ENCODE assay signal across 12 cellular contexts in the genomic region with DNA sequence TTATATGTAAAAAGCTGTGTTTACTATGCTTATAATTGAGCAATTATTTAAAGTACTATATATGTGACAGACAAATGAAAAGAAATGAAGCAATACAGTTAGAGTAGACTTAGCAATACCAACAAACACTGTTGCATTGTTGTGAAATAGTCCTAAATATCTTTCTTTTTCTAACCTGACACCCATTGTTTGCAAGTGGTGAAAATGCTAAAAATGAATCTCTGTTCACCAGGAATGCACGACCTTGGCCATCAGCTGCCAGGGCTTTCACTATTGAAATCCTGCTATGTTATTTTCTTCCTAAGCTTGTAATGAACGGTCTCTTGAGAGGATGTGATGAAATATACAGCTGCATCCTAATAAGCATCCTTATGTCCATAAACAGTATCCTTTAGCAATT.
A peak's percentile ranks its signal among the peaks of the same experiment; 100 is the strongest.
DNase-seq lines count a peak whose midpoint lies in the region; ATAC-seq, FAIRE-seq and TF ChIP-seq lines count a peak whose summit lies in the region.
"Had no signal": no experiment of that assay in that cellular context is flagged by ENCODE, and none has a peak within 500 bp of the region (broad histone marks: within the 10 kb centered on the region; RNA-seq: fewer than 3 reads in every experiment).

No MANE protein-coding gene starts in this region.

- no TSS peak for BruUV-seq in HepG2 (replicated peaks; lab: Mats Ljungman, UMichigan)

- peaks cover 0 to 7% (median 0%) of the 10 kb centered on the region in 5 donors for H3K27me3 Mint-ChIP-seq in naive thymus-derived CD8-positive, alpha-beta T cell
- H3K27me3 Mint-ChIP-seq: B cell had no signal

- FAIRE-seq in HepG2 (lab: Jason Lieb, UNC), result no peak

- H3K79me2 ChIP-seq in HepG2 (ENCODE audit: insufficient read depth, low read length), result peaks cover 20% of the 10 kb centered on the region

- WGBS in HepG2 (ENCODE audit: low lambda C conversion rate), result 4% methylated on average over 2 of the region's 2 CpGs
- WGBS in right lobe of liver (ENCODE audit: insufficient coverage, low coverage, low lambda C conversion rate, missing lambda C conversion rate), result 20% methylated on average over 2 of the region's 2 CpGs

- no peak overlapping the region for H3K4me2 ChIP-seq in HepG2 (ENCODE audit: low read depth, low read length)

- TF ChIP-seq EP300 in HepG2 (IDR thresholded peaks at IDR 0.05; ENCODE audit: low read depth in 2 of 2, low read length in 2 of 2) (0 out of 4 replicates have a peak, but pooled peaks of 1 of the 2 experiments have one; percentile 14), HepG2 (CRISPR knock-in tag; IDR thresholded peaks at IDR 0.05; ENCODE audit: borderline replicate concordance) (no peak)

- CTCF ChIA-PET in HepG2 (lab: Yijun Ruan, JAX; ENCODE audit: low intra/inter-chr PET ratio, low total read pairs), result interaction anchor here (0.8 to 3.9 kb wide), 8 partner anchors 89 to 333 kb away, joined by 4 to 60 read pairs (median 8); no protein-coding TSS in a partner anchor

- H3K27me3 ChIP-seq in HepG2 (ENCODE audit: control insufficient read depth in 1 of 2, insufficient read depth in 2 of 2, low read length in 2 of 2) (no peaks in the 10 kb centered on the region), right lobe of liver (no peaks in the 10 kb centered on the region), adipocyte (replicated peaks; ENCODE audit: control insufficient read depth, insufficient read depth, low read length) (peaks cover 5% of the 10 kb centered on the region)

- DNase-seq in HepG2 (ENCODE audit: low spot score) (peak; percentile 82), right lobe of liver (no peak), adipocyte (ENCODE audit: low read depth) (peak; percentile 70), fibroblast of gingiva (ENCODE audit: low read depth) (peak; percentile 21), NCI-H69 (lab: John Stamatoyannopoulos, UW) (no peak), NCI-H1694 (lab: John Stamatoyannopoulos, UW) (no peak), retina (no peak)
- no peak for DNase-seq in naive thymus-derived CD8-positive, alpha-beta T cell

- H3K9ac ChIP-seq in HepG2 (ENCODE audit: insufficient read depth, low read depth, low read length) (no peak overlapping the region), adipocyte (ENCODE audit: low read length) (no peak overlapping the region)

- H3K4me1 ChIP-seq in HepG2 (ENCODE audit: insufficient read depth, low read length), result peaks cover 35% of the 10 kb centered on the region
- peaks cover 0 to 6% (median 0%) of the 10 kb centered on the region in 4 donors for H3K4me1 ChIP-seq in right lobe of liver
- peaks cover 18% of the 10 kb centered on the region for H3K4me1 ChIP-seq in adipocyte (ENCODE audit: control insufficient read depth, insufficient read depth, low read length)

- no peak overlapping the region for H2AFZ ChIP-seq in HepG2 (ENCODE audit: low read length)

- intact Hi-C loops in HepG2 (cut with micrococcal nuclease; ENCODE audit: unreplicated experiment), result loop anchor here (1.0 to 10.0 kb wide), 10 partner anchors 19 to 797 kb away; partner anchors contain the start of gene CCNT2
- intact Hi-C loops in right lobe of liver (cut with DNase I), result no loop called here

- H3K4me3 ChIP-seq in HepG2 (replicated peaks in 1 of 3; ENCODE audit: insufficient read depth in 1 of 3, low read depth in 2 of 3, low read length in 3 of 3) (no peak overlapping the region), right lobe of liver (no peak overlapping the region), adipocyte (ENCODE audit: low read length) (no peak overlapping the region)

- H3K27ac Mint-ChIP-seq in naive thymus-derived CD8-positive, alpha-beta T cell, result no peak overlapping the region
- H3K27ac Mint-ChIP-seq: CD14-positive monocyte; CD8-positive, alpha-beta T cell had no signal

- H4K20me1 ChIP-seq in HepG2 (ENCODE audit: insufficient read depth, low read length), result peaks cover 11% of the 10 kb centered on the region; the same call in 1 of the 2 replicates

- H3K9me3 ChIP-seq in HepG2 (ENCODE audit: low read length) (no peaks in the 10 kb centered on the region), right lobe of liver (no peaks in the 10 kb centered on the region), adipocyte (ENCODE audit: control insufficient read depth, low read length) (no peaks in the 10 kb centered on the region)

- POLR2A ChIA-PET in HepG2 (lab: Yijun Ruan, JAX), result interaction anchor here (1.0 to 4.5 kb wide), 4 partner anchors 89 to 294 kb away, joined by 3 to 48 read pairs (median 8); no protein-coding TSS in a partner anchor
- POLR2A ChIA-PET in naive thymus-derived CD8-positive, alpha-beta T cell (lab: Charles Lee), result interaction anchor here (1.4 to 4.1 kb wide), 5 partner anchors 62 to 295 kb away, joined by 5 to 29 read pairs (median 19); no protein-coding TSS in a partner anchor

- no peaks in the 10 kb centered on the region for H3K9me3 Mint-ChIP-seq in naive thymus-derived CD8-positive, alpha-beta T cell
- H3K9me3 Mint-ChIP-seq: CD14-positive monocyte; CD8-positive, alpha-beta T cell; H9 had no signal

- H3K36me3 ChIP-seq in HepG2 (replicated peaks in 1 of 2; ENCODE audit: control insufficient read depth in 1 of 2, insufficient read depth in 2 of 2, low read length in 2 of 2), result no peaks in the 10 kb centered on the region
- H3K36me3 ChIP-seq in right lobe of liver, result no peaks in the 10 kb centered on the region
- H3K36me3 ChIP-seq in adipocyte (ENCODE audit: control insufficient read depth, insufficient read depth, low read length, severe bottlenecking), result no peaks in the 10 kb centered on the region

- H3K27ac ChIP-seq in HepG2 (ENCODE audit: extremely low read length, insufficient read depth, low read length) (no peak overlapping the region), right lobe of liver (no peak overlapping the region)

- peaks cover 17 to 32% (median 28%) of the 10 kb centered on the region in 4 donors for H3K4me1 Mint-ChIP-seq in naive thymus-derived CD8-positive, alpha-beta T cell

- TF ChIP-seq POLR2A in HepG2 (IDR thresholded peaks at IDR 0.05; ENCODE audit: insufficient read depth in 1 of 2, low read depth in 2 of 2, low read length in 2 of 2) (no peak), right lobe of liver (IDR thresholded peaks at IDR 0.05) (no peak)

- TF ChIP-seq RAD21 in HepG2 (CRISPR knock-in tag; IDR thresholded peaks at IDR 0.05), result no peak

- no peak overlapping the region for H3K4me3 Mint-ChIP-seq in naive thymus-derived CD8-positive, alpha-beta T cell
- H3K4me3 Mint-ChIP-seq: H9 had no signal

- ATAC-seq in HepG2 (no peak), right lobe of liver (no peak)
- no peak for ATAC-seq in naive thymus-derived CD8-positive, alpha-beta T cell

- TF ChIP-seq CTCF in HepG2 (CRISPR knock-in tag; IDR thresholded peaks at IDR 0.05), result no peak
- TF ChIP-seq CTCF in right lobe of liver (IDR thresholded peaks at IDR 0.05), result no peak

- in situ Hi-C loops in HepG2 (cut with HindIII; ENCODE audit: extremely low pct_ligation_motif_present, low pct_unique_long_range_greater_than_20kb), result loop anchor here (5.0 kb wide), 2 partner anchors 90 to 130 kb away; no protein-coding TSS in a partner anchor

- no peaks in the 10 kb centered on the region for H3K36me3 Mint-ChIP-seq in naive thymus-derived CD8-positive, alpha-beta T cell
- H3K36me3 Mint-ChIP-seq: CD14-positive monocyte had no signal

TF ChIP-seq in HepG2, 621 proteins besides CTCF, POLR2A, EP300 and RAD21 (continues in another document):
- TF ChIP-seq ZNF782 (CRISPR knock-in tag; IDR thresholded peaks at IDR 0.05; ENCODE audit: borderline replicate concordance) (no peak), ZFP36L2 (CRISPR knock-in tag; IDR thresholded peaks at IDR 0.05) (no peak), ZNF570 (CRISPR knock-in tag; IDR thresholded peaks at IDR 0.05; ENCODE audit: borderline replicate concordance) (no peak), TBX3 (IDR thresholded peaks at IDR 0.05; ENCODE audit: borderline replicate concordance) (no peak), ZNF703 (CRISPR knock-in tag; IDR thresholded peaks at IDR 0.05; ENCODE audit: borderline replicate concordance) (no peak), ZNF788 (CRISPR knock-in tag; IDR thresholded peaks at IDR 0.05; ENCODE audit: borderline replicate concordance) (no peak), ZSCAN25 (CRISPR knock-in tag; IDR thresholded peaks at IDR 0.05) (no peak), NCOA1 (CRISPR knock-in tag; IDR thresholded peaks at IDR 0.05) (no peak), ZNF225 (CRISPR knock-in tag; IDR thresholded peaks at IDR 0.05) (no peak), SUZ12 (IDR thresholded peaks at IDR 0.05; ENCODE audit: low read depth, low read length) (no peak), ZNF329 (CRISPR knock-in tag; IDR thresholded peaks at IDR 0.05; ENCODE audit: low read depth) (no peak), ZNF576 (CRISPR knock-in tag; IDR thresholded peaks at IDR 0.05) (no peak), ARID2 (CRISPR knock-in tag; IDR thresholded peaks at IDR 0.05; ENCODE audit: borderline replicate concordance) (no peak), HOXA5 (CRISPR knock-in tag; IDR thresholded peaks at IDR 0.05) (no peak), CEBPB (IDR thresholded peaks at IDR 0.05; ENCODE audit: borderline replicate concordance, low read depth, low read length) (peak; percentile 93), ZBTB43 (CRISPR knock-in tag; conservative IDR thresholded peaks at IDR 0.05) (0 out of 2 replicates have a peak, but pooled peaks have one; percentile 30), SMAD1 (CRISPR knock-in tag; IDR thresholded peaks at IDR 0.05; ENCODE audit: borderline replicate concordance, low read depth) (no peak), THYN1 (CRISPR knock-in tag; IDR thresholded peaks at IDR 0.05; ENCODE audit: borderline replicate concordance, low read depth) (no peak), ZNF790 (CRISPR knock-in tag; IDR thresholded peaks at IDR 0.05; ENCODE audit: borderline replicate concordance) (no peak)

Comparison
In these comparisons a context has a peak if more than half of its experiments do, and no peak if none do; other contexts are left out.
1. DNase-seq: peak in HepG2 (single experiment), adipocyte (single experiment) and fibroblast of gingiva (single experiment); none in right lobe of liver (0 of 3), naive thymus-derived CD8-positive, alpha-beta T cell (0 of 10), NCI-H69 (single experiment), NCI-H1694 (single experiment) and retina (single experiment).